In genomic region chr15:37375529-37375928, GRCh38 we compare ENCODE assay signal across 33 cellular contexts.
"Had no signal": no experiment of that assay in that cellular context is flagged by ENCODE, and none has a peak within 500 bp of the region (broad histone marks: within the 10 kb centered on the region; RNA-seq: fewer than 3 reads in every experiment).

No MANE protein-coding gene starts in this region.

- ATAC-seq: activated CD4-positive, CD25-positive, alpha-beta regulatory T cell treated with anti-CD3 and anti-CD28 coated beads, Interleukin-2, amount 50 U/mL, for 24 hours; gastroesophageal sphincter; left lung; lower lobe of right lung; mucosa of descending colon; natural killer cell treated with Interleukin-12 subunit alpha and Interleukin-12 subunit beta and Interleukin-15 and Interleukin-18, amount 100 ng/mL, for 72 hours; stimulated activated memory B cell treated with anti-CD40 and anti-IgM and Interleukin-4, amounts not matched to agents 10 μg/mL and 1 μg/mL and 100 μg/mL, for 72 hours; stimulated activated naive CD8-positive, alpha-beta T cell treated with anti-CD3 and anti-CD28 coated beads, Interleukin-15, amount 100 ng/mL, for 72 hours had no signal

- H3K4me1 ChIP-seq: gastroesophageal sphincter, left lung, lower lobe of right lung, prostate gland, sigmoid colon, thyroid gland, upper lobe of left lung had no signal

- DNase-seq: activated CD4-positive, alpha-beta T cell treated with anti-CD3 and anti-CD28 coated beads for 48 hours; activated CD4-positive, alpha-beta T cell treated with anti-CD3 and anti-CD28 coated beads, Interleukin-2, amount 50 U/mL, for 48 hours; activated CD8-positive, alpha-beta memory T cell treated with anti-CD3 and anti-CD28 coated beads for 24 hours; activated effector memory CD4-positive, alpha-beta T cell treated with anti-CD3 and anti-CD28 coated beads, Interleukin-2, amount 50 U/mL, for 16 hours; activated naive CD4-positive, alpha-beta T cell treated with anti-CD3 and anti-CD28 coated beads for 36 hours; activated naive CD8-positive, alpha-beta T cell treated with anti-CD3 and anti-CD28 coated beads, Interleukin-2, amount 10 ng/mL, durations not matched to agents 7 days and 5 days; activated T-cell treated with anti-CD3 and anti-CD28 coated beads, Interleukin-2, amount 50 U/mL, for 1 hour; amniotic stem cell; brain microvascular endothelial cell; cortex of kidney; hippocampal formation; kidney glomerular epithelial cell; left lung; lower lobe of right lung; mucosa of descending colon; sigmoid colon; small intestine; stimulated activated CD4-positive, alpha-beta T cell treated with anti-CD3 and anti-CD28 coated beads, Interleukin-4, amount 100 ng/mL, for 24 hours; stimulated activated CD8-positive, alpha-beta memory T cell treated with anti-CD3 and anti-CD28 coated beads, Interleukin-4, amount 100 ng/mL, for 48 hours; stimulated activated naive CD8-positive, alpha-beta T cell treated with anti-CD3 and anti-CD28 coated beads, Interleukin-15, amount 100 ng/mL, for 72 hours; T-helper 9 cell; thyroid gland; upper lobe of left lung had no signal

- FAIRE-seq: astrocyte, endothelial cell of umbilical vein, small intestine, TTC549 had no signal

- H3K36me3 ChIP-seq: brain microvascular endothelial cell, gastroesophageal sphincter, left lung, lower lobe of right lung, neutrophil, prostate gland, sigmoid colon, thyroid gland, upper lobe of left lung had no signal

- H3K9me3 ChIP-seq: lower lobe of right lung, neutrophil, prostate gland, thyroid gland, upper lobe of left lung had no signal

- H3K27ac ChIP-seq: brain microvascular endothelial cell, gastroesophageal sphincter, left lung, lower lobe of right lung, neutrophil, prostate gland, sigmoid colon, thyroid gland, upper lobe of left lung, VCaP had no signal

- H3K27me3 ChIP-seq: brain microvascular endothelial cell, gastroesophageal sphincter, left lung, neutrophil, sigmoid colon, thyroid gland, upper lobe of left lung had no signal

- H3K4me3 ChIP-seq: gastroesophageal sphincter, left lung, lower lobe of right lung, mucosa of descending colon, prostate gland, sigmoid colon, thyroid gland, upper lobe of left lung had no signal
